ENCODE assay signal across 8 cellular contexts in the genomic region with DNA sequence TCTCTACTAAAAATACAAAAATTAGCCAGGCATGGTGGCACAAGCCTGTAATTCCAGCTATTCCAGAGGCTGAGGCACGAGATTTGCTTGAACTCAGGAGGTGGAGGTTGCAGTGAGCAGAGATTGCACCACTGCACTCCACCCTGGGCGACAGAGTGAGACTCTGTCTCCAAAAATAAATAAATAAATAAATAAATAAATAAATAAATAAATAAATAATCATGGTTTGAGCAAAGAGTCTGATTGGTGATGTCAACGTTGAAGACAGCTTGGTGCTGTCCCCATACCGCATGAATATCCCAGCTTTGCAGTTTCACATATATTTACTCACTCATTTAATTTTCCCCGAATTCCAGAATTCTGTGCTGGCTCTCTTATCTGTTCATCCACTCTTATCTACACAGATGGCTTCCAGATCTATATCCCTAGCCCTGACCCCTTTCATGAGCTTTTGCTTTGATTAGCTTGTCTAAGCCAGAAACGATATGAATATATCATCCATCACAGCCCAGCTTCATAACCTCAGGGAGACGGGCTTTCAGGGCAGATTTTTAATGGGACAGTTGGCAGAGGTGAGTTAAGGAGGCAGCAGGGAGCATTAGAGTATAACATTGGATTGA.
"Had no signal": no experiment of that assay in that cellular context is flagged by ENCODE, and none has a peak within 500 bp of the region (broad histone marks: within the 10 kb centered on the region; RNA-seq: fewer than 3 reads in every experiment).

No MANE protein-coding gene starts in this region.

- H3K27ac ChIP-seq: GM23248 had no signal

- H3K9me3 ChIP-seq: HAP-1 had no signal

- H3K9ac ChIP-seq: GM23248 had no signal

- H3K36me3 ChIP-seq: HAP-1 had no signal

- ATAC-seq: HCT116, K562 had no signal

- DNase-seq: GM23248, GOT3, H7, IMR-90, KG1 had no signal

- H2AFZ ChIP-seq: GM23248 had no signal

- H3K4me3 ChIP-seq: GM23248, HAP-1, K562 had no signal
